Comparison of ENCODE assay signal across 7 cellular contexts in the genomic region with DNA sequence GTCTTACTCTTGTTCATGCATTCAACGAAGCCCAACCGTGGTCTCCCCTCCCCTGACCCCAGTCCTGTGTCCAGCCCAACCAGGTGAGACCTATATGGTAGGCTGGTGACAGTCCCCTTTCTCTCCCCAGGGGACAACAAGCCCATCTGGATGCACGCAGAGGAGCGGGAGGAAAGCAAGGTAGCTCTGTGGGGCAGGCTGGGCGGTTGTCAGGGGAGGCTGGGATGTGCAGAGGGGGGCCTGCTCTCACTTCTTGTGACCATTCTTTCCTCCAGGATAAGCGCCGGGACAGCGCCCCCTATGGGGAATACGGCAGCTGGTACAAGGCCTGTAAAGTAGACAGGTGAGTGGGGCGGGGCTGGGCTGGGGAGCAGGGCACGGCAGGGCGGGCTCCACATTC. TPM values are rescaled to one million over a fixed set of nuclear protein-coding genes. Genes with fewer than 3 reads are reported as not detected.
A peak's percentile ranks its signal among the peaks of the same experiment; 100 is the strongest.
DNase-seq lines count a peak whose midpoint lies in the region; ATAC-seq and TF ChIP-seq lines count a peak whose summit lies in the region.

No MANE protein-coding gene starts in this region.

- DNase-seq in NAMALWA (ENCODE audit: low spot score) (peak; percentile 41), astrocyte of the spinal cord (ENCODE audit: low read depth, low spot score) (no peak), smooth muscle cell (lab: John Stamatoyannopoulos, UW; ENCODE audit: unreplicated experiment) (no peak), tibial nerve (ENCODE audit: low spot score in 2 of 2) (no peak)

- H3F3A ChIP-seq in smooth muscle cell (ENCODE audit: low read depth) = peaks cover 5% of the 10 kb centered on the region

- ATAC-seq in HG03280 (IDR thresholded peaks at IDR 0.05; ENCODE audit: unreplicated experiment) (no peak), GM18519 (IDR thresholded peaks at IDR 0.05; ENCODE audit: low FRiP score, unreplicated experiment) (no peak)

- TF ChIP-seq EP300 in tibial nerve (IDR thresholded peaks at IDR 0.05) = no peak

- H3K4me1 ChIP-seq in smooth muscle cell (ENCODE audit: low read depth) = peaks cover 5% of the 10 kb centered on the region
- H3K4me1 ChIP-seq in tibial nerve = peaks cover 0 to 21% (median 10%) of the 10 kb centered on the region in 4 donors

- in situ Hi-C loops in astrocyte of the spinal cord (cut with HindIII; ENCODE audit: low sequenced_read_pairs) = no loop called here

- H3K9ac ChIP-seq in smooth muscle cell (ENCODE audit: low read depth) = no peak overlapping the region

- TF ChIP-seq POLR2A in tibial nerve (IDR thresholded peaks at IDR 0.05) = no peak

- no peak overlapping the region for H3K4me3 ChIP-seq in astrocyte of the spinal cord (ENCODE audit: low read depth, low read length)
- H3K4me3 ChIP-seq in smooth muscle cell = no peak overlapping the region
- no peak overlapping the region for H3K4me3 ChIP-seq in tibial nerve

- no peak overlapping the region for H3K4me2 ChIP-seq in smooth muscle cell

- H3K9me3 ChIP-seq in smooth muscle cell (replicated peaks; ENCODE audit: low read depth) (no peaks in the 10 kb centered on the region), tibial nerve (no peaks in the 10 kb centered on the region)

- no peak overlapping the region for H2AFZ ChIP-seq in smooth muscle cell (ENCODE audit: low read depth)

- 87% methylated on average over 12 of the region's 12 CpGs for WGBS in smooth muscle cell (ENCODE audit: low lambda C conversion rate)
- 67 to 83% methylated on average over 12 of the region's 12 CpGs for WGBS in tibial nerve, 2 donors

- H3K27me3 ChIP-seq in smooth muscle cell (ENCODE audit: low read depth) = no peaks in the 10 kb centered on the region
- no peaks in the 10 kb centered on the region for H3K27me3 ChIP-seq in tibial nerve

- peaks cover 12% of the 10 kb centered on the region for H3K79me2 ChIP-seq in smooth muscle cell (ENCODE audit: low read depth)

- no peaks in the 10 kb centered on the region for H3K36me3 ChIP-seq in smooth muscle cell (ENCODE audit: low read depth)
- H3K36me3 ChIP-seq in tibial nerve = peaks cover 0 to 64% (median 0%) of the 10 kb centered on the region in 3 donors

- H3K27ac ChIP-seq in smooth muscle cell (ENCODE audit: low read depth) (no peak overlapping the region), tibial nerve (no peak overlapping the region)

- H4K20me1 ChIP-seq in smooth muscle cell (ENCODE audit: low read depth) = peaks cover 18% of the 10 kb centered on the region

- TF ChIP-seq CTCF in GM12872 (IDR thresholded peaks at IDR 0.05; ENCODE audit: insufficient read depth, low read depth, low read length) (peak; percentile 48; the same call in 2 of the 3 replicates), astrocyte of the spinal cord (IDR thresholded peaks at IDR 0.05; ENCODE audit: low read depth, low read length) (peak; percentile 50), smooth muscle cell (IDR thresholded peaks at IDR 0.05; ENCODE audit: borderline replicate concordance, insufficient read depth, poor library complexity, severe bottlenecking) (peak; percentile 41), tibial nerve (IDR thresholded peaks at IDR 0.05) (peak in 1 of 5 experiments; percentile 15)

RNA-seq across cellular contexts. Expression of gene RAB1B, which starts 3.5 kb away (rescaled TPM):
- total RNA-seq in smooth muscle cell = 53.3 and 57.7 TPM in 2 replicates
- polyA plus RNA-seq in smooth muscle cell = 20.9 and 23.3 TPM in 2 replicates
- 100 to 1,000 TPM in 2 of 4 donors, 10 to 100 TPM in 2; 76.3 to 144 (median 96.8) TPM for total RNA-seq in tibial nerve

RNA-seq across cellular contexts. Expression of gene KLC2, which starts 7.4 kb away (rescaled TPM):
- 8.9 and 11.5 TPM in 2 replicates for total RNA-seq in smooth muscle cell
- polyA plus RNA-seq in smooth muscle cell = 29.3 and 38.6 TPM in 2 replicates
- 10 to 100 TPM; 14.9 to 32.7 (median 23.9) TPM for total RNA-seq in tibial nerve

RNA-seq across cellular contexts. Expression of gene CNIH2, which starts 13.1 kb away (rescaled TPM):
- total RNA-seq in smooth muscle cell = 5.1 and 12.2 TPM in 2 replicates
- polyA plus RNA-seq in smooth muscle cell = 13.7 and 17.0 TPM in 2 replicates
- not detected for total RNA-seq in tibial nerve

RNA-seq across cellular contexts. Expression of gene YIF1A, which starts 24.1 kb away (rescaled TPM):
- 110 and 195 TPM in 2 replicates for total RNA-seq in smooth muscle cell
- 320 and 365 TPM in 2 replicates for polyA plus RNA-seq in smooth muscle cell
- 100 to 1,000 TPM in 2 of 4 donors, 10 to 100 TPM in 2; 76.0 to 143 (median 90.6) TPM for total RNA-seq in tibial nerve

RNA-seq across cellular contexts. Expression of gene TMEM151A, which starts 26.8 kb away (rescaled TPM):
- 0.18 TPM in 1 of 2 replicates, not detected in the other for total RNA-seq in smooth muscle cell
- polyA plus RNA-seq in smooth muscle cell = 0.13 and 0.64 TPM in 2 replicates
- total RNA-seq in tibial nerve = not detected
